1 cellular context compared by ENCODE assay signal in genomic region chr11:83007909-83008580, GRCh38.
TF ChIP-seq lines count a peak whose summit lies in the region.

No MANE protein-coding gene starts in this region.

TF ChIP-seq in K562, 482 proteins besides CTCF, POLR2A, EP300 and RAD21 (continued from another document and continues in another):
- TF ChIP-seq THRA (IDR thresholded peaks at IDR 0.05) (no peak), ESRRB (CRISPR knock-in tag; IDR thresholded peaks at IDR 0.05; ENCODE audit: borderline replicate concordance) (no peak), ZNF639 (CRISPR knock-in tag; conservative IDR thresholded peaks at IDR 0.05 in 1 of 2, IDR thresholded peaks at IDR 0.05 in 1 of 2) (no peak), PHB (CRISPR knock-in tag; IDR thresholded peaks at IDR 0.05) (no peak), ZHX1 (conservative IDR thresholded peaks at IDR 0.05; ENCODE audit: low read length) (no peak), CCAR2 (IDR thresholded peaks at IDR 0.05; ENCODE audit: low read depth, low read length) (no peak), CBFA2T3 (IDR thresholded peaks at IDR 0.05) (peak; percentile 96), TOE1 (IDR thresholded peaks at IDR 0.05; ENCODE audit: borderline replicate concordance) (no peak), TOE1 (CRISPR knock-in tag; IDR thresholded peaks at IDR 0.05; ENCODE audit: borderline replicate concordance, low read depth) (no peak), SIN3A (IDR thresholded peaks at IDR 0.05; ENCODE audit: borderline replicate concordance in 2 of 2, control insufficient read depth in 1 of 2, low read depth in 2 of 2, low read length in 2 of 2) (no peak), CTBP1 (IDR thresholded peaks at IDR 0.05; ENCODE audit: borderline replicate concordance) (peak; percentile 82), SMC3 (conservative IDR thresholded peaks at IDR 0.05; ENCODE audit: insufficient read depth, low read depth, low read length) (no peak), HCFC1 (IDR thresholded peaks at IDR 0.05; ENCODE audit: low read depth, low read length) (no peak), CGGBP1 (CRISPR knock-in tag; IDR thresholded peaks at IDR 0.05) (no peak), SIX5 (IDR thresholded peaks at IDR 0.05; ENCODE audit: borderline replicate concordance in 1 of 2, insufficient read depth in 1 of 2, low read depth in 1 of 2, low read length in 2 of 2) (no peak), TFE3 (CRISPR knock-in tag; IDR thresholded peaks at IDR 0.05) (no peak), HOXB6 (CRISPR knock-in tag; IDR thresholded peaks at IDR 0.05; ENCODE audit: borderline replicate concordance) (no peak), ZNF140 (CRISPR knock-in tag; IDR thresholded peaks at IDR 0.05) (no peak), ZKSCAN3 (CRISPR knock-in tag; IDR thresholded peaks at IDR 0.05) (no peak), ZNF143 (CRISPR knock-in tag; IDR thresholded peaks at IDR 0.05) (no peak), ATF6 (CRISPR knock-in tag; IDR thresholded peaks at IDR 0.05) (no peak), ELK3 (CRISPR knock-in tag; IDR thresholded peaks at IDR 0.05) (no peak), PCBP2 (IDR thresholded peaks at IDR 0.05; ENCODE audit: low read depth, low read length, poor library complexity, severe bottlenecking) (no peak), COPS2 (conservative IDR thresholded peaks at IDR 0.05) (no peak), ZKSCAN8 (CRISPR knock-in tag; IDR thresholded peaks at IDR 0.05) (no peak), RB1 (IDR thresholded peaks at IDR 0.05; ENCODE audit: low read depth) (peak; percentile 45; the same call in 1 of the 2 replicates), KDM1A (IDR thresholded peaks at IDR 0.05) (peak; percentile 97), DDX20 (tag; IDR thresholded peaks at IDR 0.05; ENCODE audit: low read depth) (no peak), KLF10 (CRISPR knock-in tag; IDR thresholded peaks at IDR 0.05) (no peak), ZNF584 (CRISPR knock-in tag; IDR thresholded peaks at IDR 0.05; ENCODE audit: low read depth) (peak; percentile 30; the same call in 1 of the 2 replicates), REST (CRISPR knock-in tag; IDR thresholded peaks at IDR 0.05; ENCODE audit: low read depth) (no peak), TGIF2 (CRISPR knock-in tag; IDR thresholded peaks at IDR 0.05) (no peak), ATF7 (IDR thresholded peaks at IDR 0.05) (peak; percentile 60; the same call in 1 of the 2 replicates), SMARCA5 (IDR thresholded peaks at IDR 0.05) (peak; percentile 76; the same call in 1 of the 2 replicates), FOXA1 (IDR thresholded peaks at IDR 0.05; ENCODE audit: borderline replicate concordance) (no peak), TEAD4 (IDR thresholded peaks at IDR 0.05; ENCODE audit: low read length) (peak; percentile 92), TEAD4 (CRISPR knock-in tag; IDR thresholded peaks at IDR 0.05; ENCODE audit: borderline replicate concordance) (no peak), SOX6 (IDR thresholded peaks at IDR 0.05) (peak; percentile 91), ZNF778 (CRISPR knock-in tag; IDR thresholded peaks at IDR 0.05) (no peak), SAP30 (IDR thresholded peaks at IDR 0.05; ENCODE audit: borderline replicate concordance, insufficient read depth, low read depth, low read length, poor library complexity, severe bottlenecking) (no peak), UBTF (IDR thresholded peaks at IDR 0.05; ENCODE audit: borderline replicate concordance in 1 of 2, low read depth in 2 of 2, low read length in 2 of 2) (0 out of 4 replicates have a peak, but pooled peaks of 1 of the 2 experiments have one; percentile 45), STAT5B (CRISPR knock-in tag; IDR thresholded peaks at IDR 0.05) (no peak), CLOCK (CRISPR knock-in tag; IDR thresholded peaks at IDR 0.05; ENCODE audit: borderline replicate concordance) (no peak), RBM17 (IDR thresholded peaks at IDR 0.05; ENCODE audit: borderline replicate concordance, low read depth, low read length) (no peak), FOS (IDR thresholded peaks at IDR 0.05; ENCODE audit: extremely low read depth, insufficient read length) (no peak), LEF1 (IDR thresholded peaks at IDR 0.05) (peak; percentile 76)
